1 cellular context compared by ENCODE assay signal in genomic region chr18:31791817-31792579, GRCh38.
TF ChIP-seq lines count a peak whose summit lies in the region.

No MANE protein-coding gene starts in this region.

TF ChIP-seq in H1, 55 proteins besides CTCF, POLR2A, EP300 and RAD21:
- TF ChIP-seq PHF8 (conservative IDR thresholded peaks at IDR 0.05; ENCODE audit: low read depth, low read length) (no peak), KDM1A (IDR thresholded peaks at IDR 0.05; ENCODE audit: borderline replicate concordance, low read length) (no peak), E2F6 (IDR thresholded peaks at IDR 0.05) (no peak), RBBP5 (IDR thresholded peaks at IDR 0.05; ENCODE audit: borderline replicate concordance, low read depth, low read length) (no peak), ZNF274 (IDR thresholded peaks at IDR 0.05; ENCODE audit: borderline replicate concordance, extremely low read depth, low read length) (no peak), CHD7 (IDR thresholded peaks at IDR 0.05; ENCODE audit: insufficient replicate concordance, low read length) (no peak), BCL11A (IDR thresholded peaks at IDR 0.05; ENCODE audit: low read depth in 2 of 2, low read length in 2 of 2) (no peak), BRCA1 (IDR thresholded peaks at IDR 0.05; ENCODE audit: low read depth, low read length) (no peak), POLR2AphosphoS5 (IDR thresholded peaks at IDR 0.05; ENCODE audit: low read depth, low read length) (no peak), CREB1 (IDR thresholded peaks at IDR 0.05) (no peak), RNF2 (IDR thresholded peaks at IDR 0.05; ENCODE audit: borderline replicate concordance, low read depth, low read length, missing control alignments, poor library complexity, severe bottlenecking) (no peak), POU5F1 (IDR thresholded peaks at IDR 0.05; ENCODE audit: low read depth, low read length) (no peak)
